34 cellular contexts compared by ENCODE assay signal in the genomic region with DNA sequence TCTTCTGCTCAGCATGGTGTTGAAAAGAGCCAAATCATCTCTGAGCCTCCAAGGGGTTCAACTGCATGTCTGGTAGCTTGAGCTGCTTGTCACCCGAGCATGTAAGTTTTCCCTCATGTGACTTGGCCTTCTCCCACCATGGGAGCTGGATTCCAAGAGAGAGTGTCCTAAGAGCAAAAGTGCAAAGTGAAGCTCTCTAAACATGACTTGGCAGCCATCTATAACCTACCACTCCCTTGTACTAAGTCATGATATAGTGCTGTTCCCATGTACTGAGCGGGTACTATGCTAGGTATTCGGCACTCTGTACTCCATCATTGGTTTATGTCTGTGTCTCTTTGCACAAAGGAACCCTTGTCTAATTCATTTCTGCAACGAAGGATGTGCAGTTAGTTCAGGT.
"Had no signal": no experiment of that assay in that cellular context is flagged by ENCODE, and none has a peak within 500 bp of the region (broad histone marks: within the 10 kb centered on the region; RNA-seq: fewer than 3 reads in every experiment).

No MANE protein-coding gene starts in this region.

- DNase-seq: Karpas-422, Kasumi-1, MG63, MM.1S, MV-4-11, NCI-H1048, NCI-H1092, NCI-H1092 treated with DMSO at 0.1 percent for 48 hours, NCI-H1105, NCI-H1105 treated with DMSO at 0.1 percent for 48 hours, NCI-H1417, NCI-H1417 treated with DMSO at 0.1 percent for 48 hours, NCI-H1436, NCI-H1436 treated with DMSO at 0.1 percent for 48 hours, NCI-H146, NCI-H1694, NCI-H1694 treated with DMSO at 0.1 percent for 48 hours, NCI-H187, NCI-H187 treated with DMSO at 0.1 percent for 48 hours, NCI-H1930, NCI-H2029, NCI-H2029 treated with DMSO at 0.1 percent for 48 hours, NCI-H2081, NCI-H2081 treated with DMSO at 0.1 percent for 48 hours, NCI-H2107, NCI-H2171, NCI-H2171 treated with DMSO at 0.1 percent for 48 hours, NCI-H2227 treated with DMSO at 0.1 percent for 48 hours, NCI-H226, NCI-H345, NCI-H446, NCI-H446 treated with DMSO at 0.1 percent for 48 hours, NCI-H510A, NCI-H510A treated with DMSO at 0.1 percent for 48 hours had no signal
